ENCODE assay signal across 25 cellular contexts in genomic region chr22:48367731-48368130, GRCh38.
"Had no signal": no experiment of that assay in that cellular context is flagged by ENCODE, and none has a peak within 500 bp of the region (broad histone marks: within the 10 kb centered on the region; RNA-seq: fewer than 3 reads in every experiment).

No MANE protein-coding gene starts in this region.

- H3K27ac Mint-ChIP-seq: endodermal cell; immature natural killer cell; naive B cell; stimulated activated effector memory CD8-positive, alpha-beta T cell treated with anti-CD3 and anti-CD28 coated beads, Interleukin-12 subunit alpha, Interleukin-12 subunit beta, amount 100 ng/mL, for 72 hours; stimulated activated naive CD8-positive, alpha-beta T cell treated with anti-CD3 and anti-CD28 coated beads, Interleukin-15, Interleukin-2, amounts not matched to agents 100 ng/mL and 50 ng/mL, for 24 hours had no signal

- H3K4me3 Mint-ChIP-seq: endodermal cell; immature natural killer cell; naive B cell; neural crest cell; stimulated activated effector memory CD8-positive, alpha-beta T cell treated with anti-CD3 and anti-CD28 coated beads, Interleukin-12 subunit alpha, Interleukin-12 subunit beta, amount 100 ng/mL, for 72 hours; stimulated activated naive CD8-positive, alpha-beta T cell treated with anti-CD3 and anti-CD28 coated beads, Interleukin-15, Interleukin-2, amounts not matched to agents 100 ng/mL and 50 ng/mL, for 24 hours had no signal

- H3K9me3 Mint-ChIP-seq: endodermal cell; immature natural killer cell; neural crest cell; stimulated activated effector memory CD8-positive, alpha-beta T cell treated with anti-CD3 and anti-CD28 coated beads, Interleukin-12 subunit alpha, Interleukin-12 subunit beta, amount 100 ng/mL, for 72 hours; stimulated activated naive CD8-positive, alpha-beta T cell treated with anti-CD3 and anti-CD28 coated beads, Interleukin-15, Interleukin-2, amounts not matched to agents 100 ng/mL and 50 ng/mL, for 24 hours had no signal

- H3K27ac ChIP-seq: foreskin keratinocyte, parathyroid adenoma, psoas muscle, right lobe of liver, tibial artery had no signal

- H3K4me1 Mint-ChIP-seq: immature natural killer cell; naive B cell; stimulated activated effector memory CD8-positive, alpha-beta T cell treated with anti-CD3 and anti-CD28 coated beads, Interleukin-12 subunit alpha, Interleukin-12 subunit beta, amount 100 ng/mL, for 72 hours had no signal

- DNase-seq: cerebellar nuclear complex; effector CD4-positive, alpha-beta T cell; endodermal cell; erythroblast; foreskin keratinocyte; immature natural killer cell; kidney; left cardiac atrium; left ventricle myocardium superior; mesenchymal stem cell; naive B cell; nucleus accumbens; psoas muscle; retina; right lobe of liver; stimulated activated CD4-positive, alpha-beta T cell treated with anti-CD3 and anti-CD28 coated beads, Interleukin-4, amount 100 ng/mL, for 1 hour; stimulated activated CD8-positive, alpha-beta memory T cell treated with anti-CD3 and anti-CD28 coated beads, Interleukin-4, amount 100 ng/mL, for 48 hours had no signal

- H3K27me3 ChIP-seq: foreskin keratinocyte, right lobe of liver had no signal

- H3K36me3 ChIP-seq: right lobe of liver, tibial artery had no signal

- H3K4me3 ChIP-seq: lung, psoas muscle, right lobe of liver, tibial artery had no signal

- H3K9me3 ChIP-seq: psoas muscle, right lobe of liver, tibial artery had no signal

- H3K27me3 Mint-ChIP-seq: stimulated activated naive CD8-positive, alpha-beta T cell treated with anti-CD3 and anti-CD28 coated beads, Interleukin-15, Interleukin-2, amounts not matched to agents 100 ng/mL and 50 ng/mL, for 24 hours had no signal

- H3K36me3 Mint-ChIP-seq: immature natural killer cell; naive B cell; stimulated activated effector memory CD8-positive, alpha-beta T cell treated with anti-CD3 and anti-CD28 coated beads, Interleukin-12 subunit alpha, Interleukin-12 subunit beta, amount 100 ng/mL, for 72 hours had no signal

- H3K4me1 ChIP-seq: foreskin keratinocyte, parathyroid adenoma, psoas muscle, tibial artery had no signal

- FAIRE-seq: colon, endothelial cell of umbilical vein, kidney had no signal

- ATAC-seq: foreskin keratinocyte; left cardiac atrium; left ventricle myocardium superior; psoas muscle; right lobe of liver; stimulated activated effector memory CD8-positive, alpha-beta T cell treated with anti-CD3 and anti-CD28 coated beads, Interleukin-12 subunit alpha, Interleukin-12 subunit beta, amount 100 ng/mL, for 72 hours had no signal
